8 cellular contexts compared by ENCODE assay signal in genomic region chr3:38029400-38030125, GRCh38. TPM values are rescaled to one million over a fixed set of nuclear protein-coding genes. Genes with fewer than 3 reads are reported as not detected.
DNase-seq lines count a peak whose midpoint lies in the region; ATAC-seq and TF ChIP-seq lines count a peak whose summit lies in the region.

Gene PLCD1, minus strand, starts transcription at chr3:38029642. Its CDS starts 103 bp downstream, at chr3:38029539.

- peaks cover 0 to 2% (median 0%) of the 10 kb centered on the region in 7 donors for H3K9me3 Mint-ChIP-seq in naive B cell

- H3K27ac Mint-ChIP-seq in naive B cell: peak within 1 kb of the TSS in 1 of 6 donors; percentile 49

- no peaks in the 10 kb centered on the region for H3K4me1 ChIP-seq in urinary bladder (ENCODE audit: insufficient read depth)

- peak within 1 kb of the TSS; percentile 67 to 84 (median 76) for H3K4me3 Mint-ChIP-seq in naive B cell

- H3K36me3 Mint-ChIP-seq in naive B cell: peaks cover 0 to 19% of the 10 kb centered on the region in 2 donors

- peak within 1 kb of the TSS; percentile 89 for H3K27ac ChIP-seq in urinary bladder (ENCODE audit: low read depth)

- ATAC-seq in naive B cell (ENCODE audit: low read depth in 2 of 2) (no peak), GM21447 (IDR thresholded peaks at IDR 0.05; ENCODE audit: unreplicated experiment) (no peak)

- DNase-seq in activated effector memory CD4-positive, alpha-beta T cell treated with anti-CD3 and anti-CD28 coated beads, Interleukin-2, amount 50 U/mL, for 16 hours: peak; percentile 80
- no peak for DNase-seq in activated effector memory CD4-positive, alpha-beta T cell treated with Interleukin-2 at 50 U/mL for 16 hours
- peak; percentile 47 for DNase-seq in activated naive CD4-positive, alpha-beta T cell treated with Interleukin-2 at 50 U/mL for 16 hours
- DNase-seq in foreskin fibroblast: peak; percentile 67 to 89
- peak; percentile 24 for DNase-seq in naive B cell
- DNase-seq in NCI-H510A (lab: John Stamatoyannopoulos, UW): no peak

- H3K4me3 ChIP-seq in foreskin fibroblast (ENCODE audit: low read depth in 1 of 2, low read length in 2 of 2) (peak within 1 kb of the TSS; percentile 65 to 72), urinary bladder (ENCODE audit: low read depth, low read length) (peak within 1 kb of the TSS; percentile 74)

- H3K36me3 ChIP-seq in urinary bladder (ENCODE audit: insufficient read depth): no peaks in the 10 kb centered on the region

- TF ChIP-seq CTCF in foreskin fibroblast (IDR thresholded peaks at IDR 0.05; ENCODE audit: low read depth, low read length): no peak

- WGBS in urinary bladder: under 1% methylated on average over 75 of the region's 75 CpGs

- H3K27me3 Mint-ChIP-seq in naive B cell: peaks cover 27 to 55% (median 49%) of the 10 kb centered on the region in 3 donors

- peaks cover 13 to 25% (median 19%) of the 10 kb centered on the region in 3 donors for H3K4me1 Mint-ChIP-seq in naive B cell

RNA-seq across cellular contexts. Expression of gene PLCD1, which starts in this region (rescaled TPM):
- polyA plus RNA-seq in naive B cell (ENCODE audit: low read depth in 6 of 6) (1 to 10 TPM in 5 of 6 donors, not detected in 1; 1.9 to 4.1 (median 2.6) TPM), urinary bladder (34.9 TPM)
- 14.6 TPM for total RNA-seq in urinary bladder

Comparison
In these comparisons a context has a peak if more than half of its experiments do, and no peak if none do; other contexts are left out.
1. DNase-seq: peak in activated effector memory CD4-positive, alpha-beta T cell treated with anti-CD3 and anti-CD28 coated beads, Interleukin-2, amount 50 U/mL, for 16 hours (single experiment), activated naive CD4-positive, alpha-beta T cell treated with Interleukin-2 at 50 U/mL for 16 hours (single experiment), foreskin fibroblast (2 of 2) and naive B cell (single experiment); none in activated effector memory CD4-positive, alpha-beta T cell treated with Interleukin-2 at 50 U/mL for 16 hours (single experiment) and NCI-H510A (single experiment).